Comparison of ENCODE assay signal across 8 cellular contexts in the genomic region with DNA sequence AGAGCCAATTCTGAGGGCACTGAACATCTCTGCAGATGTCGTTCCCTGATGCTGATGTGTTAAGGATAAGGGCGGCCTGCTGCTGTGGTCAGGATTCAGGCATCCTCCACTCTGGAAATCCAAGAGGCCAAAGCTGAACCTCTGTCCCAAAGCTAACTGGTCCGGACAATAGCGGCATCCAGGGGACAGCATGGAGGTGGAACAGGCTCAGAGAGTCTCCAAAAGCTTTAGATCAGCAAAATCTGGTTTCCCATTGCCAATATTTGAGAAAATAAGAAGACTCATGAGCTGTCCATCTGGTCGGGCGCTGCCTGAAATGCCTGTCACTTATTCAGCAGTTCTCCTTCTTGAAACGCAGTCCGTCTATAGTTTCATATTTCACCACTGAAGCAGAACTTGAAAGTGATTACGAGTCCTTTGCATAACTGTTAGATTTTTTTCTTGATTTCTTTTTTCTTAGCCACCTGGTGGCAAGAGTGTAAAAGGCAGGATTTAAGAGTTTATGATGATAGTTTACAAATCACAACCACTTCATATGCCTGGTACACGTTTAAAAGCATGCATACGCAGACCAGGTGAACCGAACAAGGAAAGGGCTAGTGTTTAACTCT. TPM values are rescaled to one million over a fixed set of nuclear protein-coding genes. Genes with fewer than 3 reads are reported as not detected.
DNase-seq lines count a peak whose midpoint lies in the region; ATAC-seq and TF ChIP-seq lines count a peak whose summit lies in the region.

No MANE protein-coding gene starts in this region.

- no peak overlapping the region for H3K4me2 ChIP-seq in fibroblast of lung (ENCODE audit: extremely low read depth, insufficient read depth, low read length)

- peaks cover 4% of the 10 kb centered on the region for H3K4me1 ChIP-seq in fibroblast of lung (ENCODE audit: control insufficient read depth, extremely low read depth, insufficient read depth, low read length)

- H3K79me2 ChIP-seq in fibroblast of lung (ENCODE audit: control insufficient read depth, insufficient read depth, low read length) = no peaks in the 10 kb centered on the region

- no peaks in the 10 kb centered on the region for H3K9me3 Mint-ChIP-seq in stimulated activated naive CD8-positive, alpha-beta T cell treated with anti-CD3 and anti-CD28 coated beads, Interleukin-15, amount 100 ng/mL, for 72 hours

- H3K27ac Mint-ChIP-seq in stimulated activated naive CD8-positive, alpha-beta T cell treated with anti-CD3 and anti-CD28 coated beads, Interleukin-15, amount 100 ng/mL, for 72 hours = no peak overlapping the region

- no peaks in the 10 kb centered on the region for H3K9me3 ChIP-seq in fibroblast of lung (ENCODE audit: control insufficient read depth, insufficient read depth, low read depth, low read length)

- H3K27ac ChIP-seq in fibroblast of lung (ENCODE audit: insufficient read depth, low read length) = no peak overlapping the region

- no peak overlapping the region for H3K9ac ChIP-seq in fibroblast of lung (ENCODE audit: insufficient read depth, low read length)

- peak; percentile 73 for DNase-seq in NCI-H2107 treated with DMSO at 0.1 percent for 48 hours (lab: John Stamatoyannopoulos, UW; ENCODE audit: unreplicated experiment)
- DNase-seq in NCI-H2107 (lab: John Stamatoyannopoulos, UW) = no peak
- DNase-seq in RPMI8226 = peak; percentile 72
- peak; percentile 29 to 76 for DNase-seq in fibroblast of lung (ENCODE audit: low read depth in 2 of 2)
- no peak for DNase-seq in stimulated activated naive CD8-positive, alpha-beta T cell treated with anti-CD3 and anti-CD28 coated beads, Interleukin-15, amount 100 ng/mL, for 72 hours
- DNase-seq in activated T-cell treated with anti-CD3 and anti-CD28 coated beads, Interleukin-2, amount 50 U/mL, for 1 hour = no peak

- H3K4me3 ChIP-seq in fibroblast of lung (replicated peaks in 1 of 4; ENCODE audit: control extremely low read depth in 1 of 4, insufficient read depth in 1 of 4, low read depth in 3 of 4, low read length in 4 of 4) = no peak overlapping the region

- H3K36me3 ChIP-seq in fibroblast of lung (ENCODE audit: control insufficient read depth, insufficient read depth, low read length) = no peaks in the 10 kb centered on the region

- no peaks in the 10 kb centered on the region for H3K4me1 Mint-ChIP-seq in stimulated activated naive CD8-positive, alpha-beta T cell treated with anti-CD3 and anti-CD28 coated beads, Interleukin-15, amount 100 ng/mL, for 72 hours

- H3K27me3 Mint-ChIP-seq in stimulated activated naive CD8-positive, alpha-beta T cell treated with anti-CD3 and anti-CD28 coated beads, Interleukin-15, amount 100 ng/mL, for 72 hours = no peaks in the 10 kb centered on the region

- no peak overlapping the region for H2AFZ ChIP-seq in fibroblast of lung (ENCODE audit: low read length)

- TF ChIP-seq CTCF in fibroblast of lung (conservative IDR thresholded peaks at IDR 0.05 in 1 of 2, IDR thresholded peaks at IDR 0.05 in 1 of 2; ENCODE audit: low read depth in 1 of 2, low read length in 2 of 2) = peak; percentile 34 to 54

- no peaks in the 10 kb centered on the region for H4K20me1 ChIP-seq in fibroblast of lung (ENCODE audit: control insufficient read depth, extremely low read depth, insufficient read depth, low read length)

- no peaks in the 10 kb centered on the region for H3K27me3 ChIP-seq in fibroblast of lung (ENCODE audit: control insufficient read depth, insufficient read depth, low read length)

- H3K4me3 Mint-ChIP-seq in stimulated activated naive CD8-positive, alpha-beta T cell treated with anti-CD3 and anti-CD28 coated beads, Interleukin-15, amount 100 ng/mL, for 72 hours = no peak overlapping the region

- ATAC-seq in GM19438 (IDR thresholded peaks at IDR 0.05; ENCODE audit: low read depth, unreplicated experiment) (peak; percentile 90), HG03342 (IDR thresholded peaks at IDR 0.05; ENCODE audit: unreplicated experiment) (peak; percentile 92)
- ATAC-seq in stimulated activated naive CD8-positive, alpha-beta T cell treated with anti-CD3 and anti-CD28 coated beads, Interleukin-15, amount 100 ng/mL, for 72 hours = peak; percentile 69

RNA-seq across cellular contexts. Expression of gene GGACT, which starts 45.9 kb away (rescaled TPM):
- total RNA-seq in fibroblast of lung = 3.6 and 6.6 TPM in 2 replicates
- polyA plus RNA-seq in fibroblast of lung = 2.0 and 2.6 TPM in 2 replicates
- polyA plus RNA-seq in fibroblast of lung (2012) = 3.9 and 5.5 TPM in 2 replicates
- polyA minus RNA-seq in fibroblast of lung (ENCODE audit: low replicate concordance) = 1.0 TPM in 1 of 2 replicates, not detected in the other

Comparison
In these comparisons a context has a peak if more than half of its experiments do, and no peak if none do; other contexts are left out.
1. DNase-seq: peak in NCI-H2107 treated with DMSO at 0.1 percent for 48 hours (single experiment), RPMI8226 (single experiment) and fibroblast of lung (2 of 2); none in NCI-H2107 (single experiment), stimulated activated naive CD8-positive, alpha-beta T cell treated with anti-CD3 and anti-CD28 coated beads, Interleukin-15, amount 100 ng/mL, for 72 hours (0 of 2) and activated T-cell treated with anti-CD3 and anti-CD28 coated beads, Interleukin-2, amount 50 U/mL, for 1 hour (single experiment).
2. Peak in every context shown above with its lines, with median percentiles within 50 percentile points of each other: ATAC-seq.